Comparison of ENCODE assay signal across 8 cellular contexts in the genomic region with DNA sequence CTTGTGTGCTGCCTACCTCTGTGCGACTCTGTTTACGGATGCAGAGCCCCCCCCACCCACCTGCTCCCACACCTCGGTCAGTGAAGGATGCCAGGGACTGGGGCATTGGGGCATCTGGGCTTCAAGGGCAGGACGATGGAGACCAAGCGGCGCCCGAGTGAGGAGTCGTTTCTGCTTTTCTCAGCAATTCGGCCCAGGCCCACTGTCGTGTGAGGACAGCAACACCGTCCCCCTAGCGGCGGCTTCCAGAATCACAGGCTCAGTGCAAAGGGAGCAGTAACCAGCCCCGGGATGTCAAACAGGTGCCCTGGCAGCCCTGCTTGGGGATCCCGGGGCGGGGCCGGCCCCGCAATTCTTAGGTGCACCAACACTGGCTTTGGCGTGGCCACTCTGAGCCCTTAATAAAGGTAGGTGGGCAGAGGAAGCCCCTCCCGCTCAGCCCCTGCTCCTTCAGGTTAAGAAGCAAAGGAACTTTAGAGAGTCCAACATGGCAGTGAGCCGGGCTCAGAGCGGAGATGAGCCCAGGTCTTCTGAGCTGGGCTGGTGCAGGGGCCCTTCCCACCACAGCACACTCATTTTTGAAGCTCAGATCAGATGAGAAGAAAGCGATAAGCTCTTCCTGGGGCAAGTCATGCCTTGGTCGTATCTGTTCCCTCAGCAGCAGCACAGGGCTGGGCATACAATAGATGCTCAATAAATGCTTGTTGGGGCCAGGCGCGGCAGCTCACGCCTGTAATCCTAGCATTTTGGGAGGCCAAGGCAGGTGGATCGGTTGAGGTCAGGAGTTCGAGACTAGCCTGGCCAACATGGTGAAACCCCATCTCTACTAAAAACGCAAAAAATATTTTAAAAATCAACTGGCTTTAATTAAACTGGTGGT. TPM values are rescaled to one million over a fixed set of nuclear protein-coding genes. Genes with fewer than 3 reads are reported as not detected.
A peak's percentile ranks its signal among the peaks of the same experiment; 100 is the strongest.
DNase-seq lines count a peak whose midpoint lies in the region; ATAC-seq and TF ChIP-seq lines count a peak whose summit lies in the region.

No MANE protein-coding gene starts in this region.

- H3K36me3 ChIP-seq in gastrocnemius medialis, result no peaks in the 10 kb centered on the region

- H3K9me3 ChIP-seq in T-helper 17 cell (ENCODE audit: control insufficient read depth, low read length, poor library complexity, severe bottlenecking) (no peaks in the 10 kb centered on the region), gastrocnemius medialis (no peaks in the 10 kb centered on the region)

- peak overlapping the region; percentile 91 to 98 (median 92) for H3K27ac ChIP-seq in gastrocnemius medialis

- TF ChIP-seq CTCF in GM13977 (IDR thresholded peaks at IDR 0.05; ENCODE audit: extremely low read depth, insufficient read depth, missing control alignments) (peak; percentile 90), NB4 (IDR thresholded peaks at IDR 0.05; ENCODE audit: low read depth, low read length) (peak; percentile 88), gastrocnemius medialis (IDR thresholded peaks at IDR 0.05 in 4 of 5, conservative IDR thresholded peaks at IDR 0.05 in 1 of 5) (peak; percentile 84 to 95 (median 93))

- no peak overlapping the region for H3K4me3 Mint-ChIP-seq in T-helper 17 cell

- no peaks in the 10 kb centered on the region for H3K27me3 ChIP-seq in gastrocnemius medialis

- no peaks in the 10 kb centered on the region for H3K36me3 Mint-ChIP-seq in T-helper 17 cell (ENCODE audit: low read depth)

- no peak overlapping the region for H3K4me3 ChIP-seq in NB4 (ENCODE audit: low read depth, low read length)
- peak overlapping the region; percentile 44 to 62 (median 52) for H3K4me3 ChIP-seq in gastrocnemius medialis

- in situ Hi-C loops in ACHN (cut with HindIII; ENCODE audit: low pct_ligation_motif_present, low pct_unique_long_range_greater_than_20kb, low sequenced_read_pairs) (no loop called here), GM13977 (cut with MboI; ENCODE audit: low pct_unique_long_range_greater_than_20kb, low sequenced_read_pairs, unreplicated experiment) (no loop called here), gastrocnemius medialis (cut with MboI; ENCODE audit: low sequenced_read_pairs in 4 of 4) (no loop called here)

- intact Hi-C loops in gastrocnemius medialis (cut with DNase I; ENCODE audit: low total_unique reads), result loop anchor here (5.0 kb wide), 1 partner anchor 799 kb away; no protein-coding TSS in a partner anchor

- TF ChIP-seq POLR2A in NB4 (IDR thresholded peaks at IDR 0.05; ENCODE audit: extremely low read depth, insufficient read length), result no peak
- TF ChIP-seq POLR2A in gastrocnemius medialis (IDR thresholded peaks at IDR 0.05), result no peak

- DNase-seq in ACHN, result peak; percentile 70
- DNase-seq in GM13977 (ENCODE audit: low spot score), result peak; percentile 89
- DNase-seq in NB4 (ENCODE audit: low read depth), result peak; percentile 81
- peak; percentile 56 to 74 (median 60) for DNase-seq in T-helper 17 cell
- DNase-seq in anterior cingulate cortex (lab: John Stamatoyannopoulos, UW), result peak in 56 of 58 donors; percentile 9 to 88 (median 60)
- DNase-seq in hepatic stellate cell (ENCODE audit: low spot score), result peak; percentile 83
- peak; percentile 70 to 90 for DNase-seq in gastrocnemius medialis

- peak; percentile 90 for ATAC-seq in T-helper 17 cell
- ATAC-seq in gastrocnemius medialis, result peak; percentile 65 to 75
- no peak for ATAC-seq in GM18858 (IDR thresholded peaks at IDR 0.05; ENCODE audit: unreplicated experiment)

- no peak overlapping the region for H3K27ac Mint-ChIP-seq in T-helper 17 cell

- H3K4me1 Mint-ChIP-seq in T-helper 17 cell, result peaks cover 6% of the 10 kb centered on the region

- peaks cover 32 to 37% of the 10 kb centered on the region in 2 donors for H3K4me1 ChIP-seq in gastrocnemius medialis

- H3K27me3 Mint-ChIP-seq in T-helper 17 cell, result peaks cover 33% of the 10 kb centered on the region

RNA-seq across cellular contexts. Expression of gene TARDBP, which starts 51.3 kb away (rescaled TPM):
- total RNA-seq in T-helper 17 cell, result 100 to 1,000 TPM; 121 to 135 TPM
- total RNA-seq in gastrocnemius medialis, result 100 to 1,000 TPM in 1 of 4 donors, 10 to 100 TPM in 3; 72.0 to 101 (median 85.5) TPM
